In genomic region chr1:43171876-43172531, GRCh38 we compare ENCODE assay signal across 1 cellular context.
TF ChIP-seq lines count a peak whose summit lies in the region.

Gene CFAP57 (plus strand): TSS chr1:43172330. CDS start chr1:43172754, 424 bp downstream.
Gene EBNA1BP2 (minus strand): TSS chr1:43172290. CDS start chr1:43172118, 172 bp downstream.

TF ChIP-seq in K562, 482 proteins besides CTCF, POLR2A, EP300 and RAD21 (continued from another document and continues in another):
- TF ChIP-seq CHD7 (IDR thresholded peaks at IDR 0.05; ENCODE audit: low read depth, low read length) = no peak
- TF ChIP-seq PCBP2 (IDR thresholded peaks at IDR 0.05; ENCODE audit: low read depth, low read length, poor library complexity, severe bottlenecking) = no peak
- TF ChIP-seq IFI16 (CRISPR knock-in tag; IDR thresholded peaks at IDR 0.05) = no peak
- no peak for TF ChIP-seq SREBF2 (CRISPR knock-in tag; IDR thresholded peaks at IDR 0.05)
- peak; percentile 59; the same call in 1 of the 2 replicates for TF ChIP-seq ZNF444 (CRISPR knock-in tag; IDR thresholded peaks at IDR 0.05)
- no peak for TF ChIP-seq ZKSCAN8 (CRISPR knock-in tag; IDR thresholded peaks at IDR 0.05)
- TF ChIP-seq SRSF1 (IDR thresholded peaks at IDR 0.05; ENCODE audit: low read depth, low read length) = no peak
- TF ChIP-seq ATF1 (CRISPR knock-in tag; IDR thresholded peaks at IDR 0.05) = no peak
- peak; percentile 61 for TF ChIP-seq ATF1 (tag; IDR thresholded peaks at IDR 0.05)
- TF ChIP-seq TARDBP (IDR thresholded peaks at IDR 0.05) = no peak
- no peak for TF ChIP-seq ZNF77 (CRISPR knock-in tag; IDR thresholded peaks at IDR 0.05)
- TF ChIP-seq ATF7 (IDR thresholded peaks at IDR 0.05) = peak; percentile 68
- TF ChIP-seq TEAD2 (tag; IDR thresholded peaks at IDR 0.05) = no peak
- no peak for TF ChIP-seq PRDM10 (IDR thresholded peaks at IDR 0.05; ENCODE audit: partially characterized antibody)
- no peak for TF ChIP-seq SAFB2 (IDR thresholded peaks at IDR 0.05; ENCODE audit: borderline replicate concordance, low read depth, low read length, severe bottlenecking)
- no peak for TF ChIP-seq TCFL5 (CRISPR knock-in tag; conservative IDR thresholded peaks at IDR 0.05)
- TF ChIP-seq ZNF140 (CRISPR knock-in tag; IDR thresholded peaks at IDR 0.05) = no peak
- no peak for TF ChIP-seq HDAC3 (IDR thresholded peaks at IDR 0.05; ENCODE audit: borderline replicate concordance, partially characterized antibody)
- no peak for TF ChIP-seq HMG20A (CRISPR knock-in tag; conservative IDR thresholded peaks at IDR 0.05)
- TF ChIP-seq RREB1 (CRISPR knock-in tag; IDR thresholded peaks at IDR 0.05) = no peak
- TF ChIP-seq SIN3A (IDR thresholded peaks at IDR 0.05; ENCODE audit: borderline replicate concordance in 2 of 2, control insufficient read depth in 1 of 2, low read depth in 2 of 2, low read length in 2 of 2) = peak; percentile 98 to 99
- no peak for TF ChIP-seq ZNF407 (IDR thresholded peaks at IDR 0.05; ENCODE audit: low read depth)
- no peak; the same call in 1 of the 2 replicates for TF ChIP-seq ZNF431 (CRISPR knock-in tag; IDR thresholded peaks at IDR 0.05)
- TF ChIP-seq ZNF778 (CRISPR knock-in tag; IDR thresholded peaks at IDR 0.05) = no peak
